ENCODE assay signal across 1 cellular context in the genomic region with DNA sequence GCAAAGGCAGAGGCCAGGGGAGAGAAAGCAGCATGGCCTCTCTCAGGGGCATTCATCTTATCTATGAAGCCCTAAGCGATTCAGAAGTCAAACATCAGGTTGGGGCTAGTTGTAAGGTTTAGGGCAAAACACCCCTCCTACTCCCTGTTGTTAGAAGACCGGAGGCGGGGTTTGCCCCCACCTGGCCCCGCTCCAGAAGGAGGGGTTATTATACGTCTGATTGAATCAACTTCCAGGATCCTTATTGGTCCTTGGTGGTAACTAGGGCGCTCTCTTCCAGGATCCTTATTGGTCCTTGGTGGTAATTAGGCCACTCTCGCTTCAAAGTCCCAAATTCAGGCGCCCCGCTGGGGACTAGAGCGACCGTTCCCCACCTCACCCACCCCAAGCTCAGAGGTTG.
TF ChIP-seq lines count a peak whose summit lies in the region.

No MANE protein-coding gene starts in this region.

TF ChIP-seq in GM23338, 12 proteins besides CTCF, POLR2A, EP300 and RAD21 (continued from another document):
- TF ChIP-seq ZNF331 (CRISPR knock-in tag; IDR thresholded peaks at IDR 0.05; ENCODE audit: low read depth), result no peak
- no peak for TF ChIP-seq JUNB (IDR thresholded peaks at IDR 0.05; ENCODE audit: unreplicated experiment)
